ENCODE assay signal across 8 cellular contexts in genomic region chr19:3505598-3506383, GRCh38. TPM values are rescaled to one million over a fixed set of nuclear protein-coding genes. Genes with fewer than 3 reads are reported as not detected.
DNase-seq lines count a peak whose midpoint lies in the region; ATAC-seq and TF ChIP-seq lines count a peak whose summit lies in the region.

TSS of gene FZR1 (plus strand) at chr19:3506311. CDS start at chr19:3522990, 16,679 bp downstream.

- H3K27me3 Mint-ChIP-seq in WTC11 (ENCODE audit: low read depth) (no peaks in the 10 kb centered on the region; the same call in 1 of the 2 replicates), immature natural killer cell (ENCODE audit: low read depth in 3 of 3) (peaks cover 13 to 27% (median 17%) of the 10 kb centered on the region in 3 donors)

- H3K9me3 Mint-ChIP-seq in WTC11: no peaks in the 10 kb centered on the region
- no peaks in the 10 kb centered on the region for H3K9me3 Mint-ChIP-seq in immature natural killer cell

- peak within 1 kb of the TSS; percentile 88 for H3K4me3 Mint-ChIP-seq in WTC11
- H3K4me3 Mint-ChIP-seq in immature natural killer cell: peak within 1 kb of the TSS; percentile 88 to 93 (median 89)

- H3K36me3 Mint-ChIP-seq in WTC11 (peaks cover 12% of the 10 kb centered on the region; the same call in 1 of the 2 replicates), immature natural killer cell (peaks cover 0 to 7% (median 0%) of the 10 kb centered on the region in 3 donors)

- H3K4me1 Mint-ChIP-seq in WTC11 (peaks cover 21% of the 10 kb centered on the region), immature natural killer cell (peaks cover 46 to 48% of the 10 kb centered on the region in 2 donors)

- intact Hi-C loops in spleen (cut with DNase I; ENCODE audit: low total_unique reads): no loop called here

- CTCF ChIA-PET in AG04449 (lab: Yijun Ruan, JAX) (interaction anchor here (0.9 to 3.4 kb wide), 2 partner anchors 33 to 76 kb away, joined by 3 to 9 read pairs; no protein-coding TSS in a partner anchor), WTC11 (lab: Charles Lee) (interaction anchor here (0.6 to 1.4 kb wide), 3 partner anchors 70 to 155 kb away, joined by 3 to 6 read pairs (median 4); no protein-coding TSS in a partner anchor)

- H3K36me3 ChIP-seq in spleen: peaks cover 0 to 27% (median 2%) of the 10 kb centered on the region in 6 donors

- WGBS in spleen, 5 donors: 1 to 7% (median 1%) methylated on average over 26 to 79 of the region's 79 CpGs

- H3K27ac Mint-ChIP-seq in WTC11 (peak within 1 kb of the TSS; percentile 99), immature natural killer cell (peak within 1 kb of the TSS; percentile 98 to 100 (median 99))

- no peak for TF ChIP-seq CTCF in AG04449 (IDR thresholded peaks at IDR 0.05; ENCODE audit: insufficient read depth, low read length, missing control alignments)
- no peak for TF ChIP-seq CTCF in WTC11 (IDR thresholded peaks at IDR 0.05)
- TF ChIP-seq CTCF in cardiac fibroblast (IDR thresholded peaks at IDR 0.05; ENCODE audit: low read depth, low read length): no peak
- peak in 4 of 11 experiments; percentile 9 to 35 (median 24) for TF ChIP-seq CTCF in spleen (IDR thresholded peaks at IDR 0.05 in 8 of 11, conservative IDR thresholded peaks at IDR 0.05 in 3 of 11)

- POLR2A ChIA-PET in AG04449 (lab: Yijun Ruan, JAX) (no interaction called here), WTC11 (lab: Charles Lee) (no interaction called here)

- DNase-seq in AG04449 (ENCODE audit: low read depth, low spot score) (peak; percentile 82), NCI-H2227 treated with DMSO at 0.1 percent for 48 hours (lab: John Stamatoyannopoulos, UW) (peak; percentile 84), WTC11 (ENCODE audit: low spot score) (peak; percentile 97), cardiac fibroblast (ENCODE audit: low read depth in 2 of 2) (peak; percentile 99), immature natural killer cell (peak; percentile 100), spleen (peak; percentile 100)

- ATAC-seq in GM18907 (IDR thresholded peaks at IDR 0.05; ENCODE audit: unreplicated experiment) (peak; percentile 82), HG03159 (IDR thresholded peaks at IDR 0.05; ENCODE audit: unreplicated experiment) (peak; percentile 86), WTC11 (peak; percentile 84)

- TF ChIP-seq POLR2A in spleen (IDR thresholded peaks at IDR 0.05): no peak

- H3K4me3 ChIP-seq in AG04449 (ENCODE audit: low read depth, low read length): peak within 1 kb of the TSS; percentile 91
- peak within 1 kb of the TSS; percentile 82 to 92 for H3K4me3 ChIP-seq in cardiac fibroblast (replicated peaks in 1 of 2; ENCODE audit: low read depth in 2 of 2, low read length in 2 of 2)
- peak within 1 kb of the TSS; percentile 80 to 99 (median 90) for H3K4me3 ChIP-seq in spleen

- peaks cover 7 to 61% (median 45%) of the 10 kb centered on the region in 6 donors for H3K4me1 ChIP-seq in spleen

- peak within 1 kb of the TSS; percentile 77 to 96 (median 90) for H3K27ac ChIP-seq in spleen

- H3K9me3 ChIP-seq in spleen: no peaks in the 10 kb centered on the region

- H3K27me3 ChIP-seq in spleen (replicated peaks in 1 of 7): no peaks in the 10 kb centered on the region

TF ChIP-seq in WTC11, 78 proteins besides CTCF, POLR2A, EP300 and RAD21 (continues in another document):
- no peak for TF ChIP-seq NR2C2 (CRISPR knock-in tag; IDR thresholded peaks at IDR 0.05)
- TF ChIP-seq CREM (CRISPR knock-in tag; IDR thresholded peaks at IDR 0.05): peak; percentile 93
- no peak for TF ChIP-seq ERG (CRISPR knock-in tag; IDR thresholded peaks at IDR 0.05)
- peak; percentile 47; the same call in 1 of the 2 replicates for TF ChIP-seq FOXP4 (CRISPR knock-in tag; IDR thresholded peaks at IDR 0.05)
- TF ChIP-seq FOXK1 (CRISPR knock-in tag; IDR thresholded peaks at IDR 0.05): peak; percentile 93
- no peak for TF ChIP-seq ZNF671 (CRISPR knock-in tag; IDR thresholded peaks at IDR 0.05)
- peak; percentile 61; the same call in 1 of the 2 replicates for TF ChIP-seq FOXP1 (CRISPR knock-in tag; IDR thresholded peaks at IDR 0.05; ENCODE audit: borderline replicate concordance)
- TF ChIP-seq MAX (CRISPR knock-in tag; IDR thresholded peaks at IDR 0.05): peak; percentile 88
- TF ChIP-seq USF2 (CRISPR knock-in tag; IDR thresholded peaks at IDR 0.05): peak; percentile 48; the same call in 1 of the 2 replicates
- TF ChIP-seq FOXJ3 (CRISPR knock-in tag; IDR thresholded peaks at IDR 0.05; ENCODE audit: borderline replicate concordance): no peak
- 0 out of 2 replicates have a peak, but pooled peaks have one; percentile 23 for TF ChIP-seq ZNF416 (CRISPR knock-in tag; IDR thresholded peaks at IDR 0.05)
- TF ChIP-seq CREB1 (CRISPR knock-in tag; IDR thresholded peaks at IDR 0.05): peak; percentile 35
- peak; percentile 76; the same call in 1 of the 2 replicates for TF ChIP-seq E2F4 (CRISPR knock-in tag; IDR thresholded peaks at IDR 0.05; ENCODE audit: borderline replicate concordance, low read depth)

RNA-seq across cellular contexts. Expression of gene FZR1, which starts in this region (rescaled TPM):
- total RNA-seq in WTC11 (2021) (43.6 to 60.8 TPM (median 44.4 TPM) in 3 replicates), spleen (10 to 100 TPM; 26.4 to 53.6 (median 47.3) TPM)
- polyA plus RNA-seq in immature natural killer cell (10 to 100 TPM in 1 of 3 donors, 1 to 10 TPM in 2; 6.8 to 14.2 (median 9.7) TPM), spleen (10 to 100 TPM in 2 of 3 donors, 1 to 10 TPM in 1; 9.8 to 26.1 (median 11.2) TPM)

Comparison
In these comparisons a context has a peak if more than half of its experiments do, and no peak if none do; other contexts are left out.
1. Peak in every context shown above with its lines: DNase-seq, ATAC-seq, H3K4me3 ChIP-seq and H3K27ac ChIP-seq.